ENCODE assay signal across 8 cellular contexts in genomic region chr10:92590623-92591549, GRCh38. TPM values are rescaled to one million over a fixed set of nuclear protein-coding genes. Genes with fewer than 3 reads are reported as not detected.
DNase-seq lines count a peak whose midpoint lies in the region; ATAC-seq lines count a peak whose summit lies in the region.

No MANE protein-coding gene starts in this region.

- H3K14ac ChIP-seq in trophoblast cell (ENCODE audit: low read length) = no peak overlapping the region

- no peaks in the 10 kb centered on the region for H3K27me3 Mint-ChIP-seq in activated T-helper 17 cell treated with anti-CD3 and anti-CD28 coated beads, Interleukin-2, amount 50 U/mL, for 72 hours

- no peak overlapping the region for H3K23ac ChIP-seq in trophoblast cell (ENCODE audit: low read length)

- H3K79me1 ChIP-seq in trophoblast cell (ENCODE audit: low read length) = peaks cover 7% of the 10 kb centered on the region

- WGBS in trophoblast cell (ENCODE audit: extremely low coverage, insufficient coverage, insufficient read length) = no CpG with 5 or more reads among the region's 19 CpGs

- H3K36me3 ChIP-seq in trophoblast cell (ENCODE audit: control insufficient read depth in 1 of 2, insufficient read depth in 2 of 2, low read length in 2 of 2) = no peaks in the 10 kb centered on the region

- H4K8ac ChIP-seq in trophoblast cell (ENCODE audit: low read depth, low read length) = peak overlapping the region; percentile 88

- H4K12ac ChIP-seq in trophoblast cell (ENCODE audit: low read depth, low read length) = peak overlapping the region; percentile 7

- H3K79me2 ChIP-seq in trophoblast cell (ENCODE audit: control insufficient read depth, insufficient read depth, low read length, poor library complexity) = peaks cover 8% of the 10 kb centered on the region

- H3K4me3 Mint-ChIP-seq in activated T-helper 17 cell treated with anti-CD3 and anti-CD28 coated beads, Interleukin-2, amount 50 U/mL, for 72 hours = peak overlapping the region; percentile 100

- peak overlapping the region; percentile 97 for H2AFZ ChIP-seq in trophoblast cell (ENCODE audit: insufficient read depth, low read length, poor library complexity)

- peaks cover 22% of the 10 kb centered on the region for H3K36me3 Mint-ChIP-seq in activated T-helper 17 cell treated with anti-CD3 and anti-CD28 coated beads, Interleukin-2, amount 50 U/mL, for 72 hours (ENCODE audit: low read depth)

- no peak overlapping the region for H3K9ac ChIP-seq in trophoblast cell (ENCODE audit: low read length)

- peak; percentile 8 for DNase-seq in stimulated activated CD4-positive, alpha-beta T cell treated with anti-CD3 and anti-CD28 coated beads, Interleukin-1b, Interleukin-23, amount 100 ng/mL, for 48 hours
- DNase-seq in stimulated activated CD4-positive, alpha-beta T cell treated with anti-CD3 and anti-CD28 coated beads, Interleukin-4, amount 100 ng/mL, for 24 hours = no peak
- DNase-seq in NCI-H2171 treated with DMSO at 0.1 percent for 48 hours (lab: John Stamatoyannopoulos, UW) (peak; percentile 82), head of caudate nucleus (peak in 38 of 42 donors; percentile 6 to 72 (median 39)), trophoblast cell (peak in 1 of 2 donors; percentile 34), NCI-H128 (lab: John Stamatoyannopoulos, UW; ENCODE audit: unreplicated experiment) (no peak)

- no peak overlapping the region for H3K4me3 ChIP-seq in trophoblast cell (ENCODE audit: low read depth, low read length)

- H2BK5ac ChIP-seq in trophoblast cell (ENCODE audit: low read depth, low read length, poor library complexity) = no peak overlapping the region

- no peak overlapping the region for H3K4ac ChIP-seq in trophoblast cell (ENCODE audit: low read depth, low read length)

- H3K27ac ChIP-seq in trophoblast cell (ENCODE audit: low read depth, low read length) = peak overlapping the region; percentile 27

- H3K9me3 Mint-ChIP-seq in activated T-helper 17 cell treated with anti-CD3 and anti-CD28 coated beads, Interleukin-2, amount 50 U/mL, for 72 hours = no peaks in the 10 kb centered on the region

- H2BK120ac ChIP-seq in trophoblast cell (ENCODE audit: insufficient read depth, low read length, poor library complexity) = no peak overlapping the region

- ATAC-seq in HG02588 (IDR thresholded peaks at IDR 0.05; ENCODE audit: unreplicated experiment) = peak; percentile 3
- peak; percentile 0 for ATAC-seq in activated T-helper 17 cell treated with anti-CD3 and anti-CD28 coated beads, Interleukin-2, amount 50 U/mL, for 72 hours (replicated peaks)

- H3K9me3 ChIP-seq in trophoblast cell (ENCODE audit: insufficient read depth, low read depth, low read length) = no peaks in the 10 kb centered on the region

- H2AK5ac ChIP-seq in trophoblast cell (ENCODE audit: low read length) = no peak overlapping the region

- peak overlapping the region; percentile 100 for H3K27ac Mint-ChIP-seq in activated T-helper 17 cell treated with anti-CD3 and anti-CD28 coated beads, Interleukin-2, amount 50 U/mL, for 72 hours

- H2BK12ac ChIP-seq in trophoblast cell (ENCODE audit: low read length) = no peak overlapping the region

- peaks cover 0 to 2% of the 10 kb centered on the region in 2 experiments for H3K4me1 ChIP-seq in trophoblast cell (ENCODE audit: control insufficient read depth in 1 of 2, insufficient read depth in 2 of 2, low read length in 2 of 2)

- no peaks in the 10 kb centered on the region for H3K27me3 ChIP-seq in trophoblast cell (ENCODE audit: insufficient read depth, low read length)

- H4K91ac ChIP-seq in trophoblast cell (ENCODE audit: low read depth, low read length) = no peak overlapping the region

- intact Hi-C loops in head of caudate nucleus (cut with DNase I) = loop anchor here (2.0 to 10.0 kb wide), 2 partner anchors 16 to 254 kb away; partner anchors contain the start of genes EXOC6 and IDE

- no peak overlapping the region for H3K18ac ChIP-seq in trophoblast cell (ENCODE audit: low read length)

- H3K4me2 ChIP-seq in trophoblast cell (ENCODE audit: low read length) = peak overlapping the region; percentile 77

- H3K4me1 Mint-ChIP-seq in activated T-helper 17 cell treated with anti-CD3 and anti-CD28 coated beads, Interleukin-2, amount 50 U/mL, for 72 hours = peaks cover 22% of the 10 kb centered on the region

RNA-seq across cellular contexts. Expression of gene KIF11, which starts 2.0 kb away (rescaled TPM):
- 10 to 100 TPM; 54.2 to 64.1 TPM for total RNA-seq in activated T-helper 17 cell treated with anti-CD3 and anti-CD28 coated beads, Interleukin-2, amount 50 U/mL, for 72 hours
- 16.6 and 18.0 TPM in 2 replicates for polyA plus RNA-seq in trophoblast cell (2013)

RNA-seq across cellular contexts. Expression of gene IDE, which starts 17.0 kb away (rescaled TPM):
- total RNA-seq in activated T-helper 17 cell treated with anti-CD3 and anti-CD28 coated beads, Interleukin-2, amount 50 U/mL, for 72 hours = 10 to 100 TPM; 13.4 to 33.6 TPM
- 13.3 and 13.9 TPM in 2 replicates for polyA plus RNA-seq in trophoblast cell (2013)

Comparison
In these comparisons a context has a peak if more than half of its experiments do, and no peak if none do; other contexts are left out.
1. DNase-seq: peak in stimulated activated CD4-positive, alpha-beta T cell treated with anti-CD3 and anti-CD28 coated beads, Interleukin-1b, Interleukin-23, amount 100 ng/mL, for 48 hours (single experiment), NCI-H2171 treated with DMSO at 0.1 percent for 48 hours (single experiment) and head of caudate nucleus (38 of 42); none in stimulated activated CD4-positive, alpha-beta T cell treated with anti-CD3 and anti-CD28 coated beads, Interleukin-4, amount 100 ng/mL, for 24 hours (single experiment) and NCI-H128 (single experiment).